ENCODE assay signal across 8 cellular contexts in genomic region chrX:12974797-12975669, GRCh38. TPM values are rescaled to one million over a fixed set of nuclear protein-coding genes. Genes with fewer than 3 reads are reported as not detected.
A peak's percentile ranks its signal among the peaks of the same experiment; 100 is the strongest.
DNase-seq lines count a peak whose midpoint lies in the region; ATAC-seq, FAIRE-seq and TF ChIP-seq lines count a peak whose summit lies in the region.

Gene TMSB4X (plus strand): TSS chrX:12975110.

- CTCF ChIA-PET in A549 (lab: Yijun Ruan, JAX) = interaction anchor here (1.2 to 1.8 kb wide), 7 partner anchors 16 to 513 kb away, joined by 3 to 7 read pairs (median 5); no protein-coding TSS in a partner anchor

- POLR2A ChIA-PET in A549 (lab: Yijun Ruan, JAX) = interaction anchor here (0.8 to 2.9 kb wide), 22 partner anchors 10 to 515 kb away, joined by 3 to 18 read pairs (median 5); no protein-coding TSS in a partner anchor

- 3% methylated on average over 40 of the region's 60 CpGs for WGBS in A549 (ENCODE audit: missing lambda C conversion rate)

- peak within 1 kb of the TSS; percentile 94 for H3K4me3 ChIP-seq in A549
- H3K4me3 ChIP-seq in coronary artery = peak within 1 kb of the TSS; percentile 84

- peak; percentile 83 to 84 for ATAC-seq in A549
- peak; percentile 50 for ATAC-seq in GM19023 (IDR thresholded peaks at IDR 0.05; ENCODE audit: unreplicated experiment)
- ATAC-seq in HG03378 (IDR thresholded peaks at IDR 0.05; ENCODE audit: unreplicated experiment) = peak; percentile 34

- peak within 1 kb of the TSS; percentile 91 for H3K4me2 ChIP-seq in A549

- H3K4me1 ChIP-seq in A549 = peaks cover 37% of the 10 kb centered on the region

- peak; percentile 69 to 93 for DNase-seq in A549 (ENCODE audit: low read depth in 1 of 2, low spot score in 1 of 2)
- peak; percentile 85 for DNase-seq in NCI-H748 treated with DMSO at 0.1 percent for 48 hours (lab: John Stamatoyannopoulos, UW)
- DNase-seq in activated CD4-positive, alpha-beta T cell treated with anti-CD3 and anti-CD28 coated beads, Interleukin-2, amount 50 U/mL, for 1 hour = peak; percentile 77
- peak; percentile 88 for DNase-seq in coronary artery (ENCODE audit: low spot score)
- peak; percentile 94 for DNase-seq in left kidney (ENCODE audit: low read depth, low spot score)
- peak; percentile 81 to 82 for DNase-seq in stimulated activated CD4-positive, alpha-beta T cell treated with anti-CD3 and anti-CD28 coated beads, Interleukin-2, amount 100 ng/mL, for 24 hours

- peak; percentile 99 for TF ChIP-seq POLR2A in A549 (IDR thresholded peaks at IDR 0.05; ENCODE audit: low read length)

- TF ChIP-seq EP300 in A549 (IDR thresholded peaks at IDR 0.05) = no peak

- no peaks in the 10 kb centered on the region for H3K9me3 ChIP-seq in A549

- TF ChIP-seq RAD21 in A549 (conservative IDR thresholded peaks at IDR 0.05 in 1 of 2, IDR thresholded peaks at IDR 0.05 in 1 of 2) = peak; percentile 4 to 31; a peak in 2 of 5 replicates

- no peak for FAIRE-seq in A549 (lab: Jason Lieb, UNC)

- TF ChIP-seq CTCF in A549 (IDR thresholded peaks at IDR 0.05) (no peak), coronary artery (IDR thresholded peaks at IDR 0.05) (no peak)

- H3K27ac ChIP-seq in A549 (peak within 1 kb of the TSS; percentile 97 to 99), coronary artery (peak within 1 kb of the TSS; percentile 92 to 98)

TF ChIP-seq in A549, 52 proteins besides CTCF, POLR2A, EP300 and RAD21 (continues in another document):
- TF ChIP-seq ATOH8 (CRISPR knock-in tag; IDR thresholded peaks at IDR 0.05; ENCODE audit: low read depth) (no peak), RCOR1 (IDR thresholded peaks at IDR 0.05; ENCODE audit: low read depth, low read length) (no peak), ZFP36 (IDR thresholded peaks at IDR 0.05; ENCODE audit: borderline replicate concordance, partially characterized antibody) (no peak), HDAC2 (IDR thresholded peaks at IDR 0.05) (no peak), RNF2 (IDR thresholded peaks at IDR 0.05; ENCODE audit: borderline replicate concordance, low read depth) (no peak), HOXA7 (CRISPR knock-in tag; IDR thresholded peaks at IDR 0.05) (no peak; the same call in none of the 2 replicates), E2F6 (IDR thresholded peaks at IDR 0.05; ENCODE audit: borderline replicate concordance, low read depth) (no peak), ZNF302 (CRISPR knock-in tag; IDR thresholded peaks at IDR 0.05) (no peak), BCL3 (IDR thresholded peaks at IDR 0.05) (peak; percentile 98; the same call in 2 of the 3 replicates), FOXS1 (CRISPR knock-in tag; IDR thresholded peaks at IDR 0.05) (no peak), MAFK (IDR thresholded peaks at IDR 0.05; ENCODE audit: partially characterized antibody) (no peak), CBX8 (IDR thresholded peaks at IDR 0.05) (no peak), FOSB (CRISPR knock-in tag; IDR thresholded peaks at IDR 0.05) (0 out of 2 replicates have a peak, but pooled peaks have one; percentile 31), KDM5A (IDR thresholded peaks at IDR 0.05) (no peak), PHF8 (IDR thresholded peaks at IDR 0.05; ENCODE audit: borderline replicate concordance, low read depth) (peak; percentile 77), GATA3 (IDR thresholded peaks at IDR 0.05; ENCODE audit: borderline replicate concordance) (no peak; the same call in 1 of the 2 replicates), BHLHE40 (IDR thresholded peaks at IDR 0.05; ENCODE audit: low read depth, low read length) (no peak), MAX (IDR thresholded peaks at IDR 0.05) (peak; percentile 37; the same call in 1 of the 2 replicates), USF2 (IDR thresholded peaks at IDR 0.05) (no peak), HES2 (IDR thresholded peaks at IDR 0.05) (no peak), KDM1A (IDR thresholded peaks at IDR 0.05; ENCODE audit: low read depth) (no peak), CHD2 (IDR thresholded peaks at IDR 0.05; ENCODE audit: low read length, partially characterized antibody) (peak; percentile 11), RFX5 (IDR thresholded peaks at IDR 0.05) (no peak), ESRRA (IDR thresholded peaks at IDR 0.05; ENCODE audit: borderline replicate concordance, low read length) (no peak), MAZ (IDR thresholded peaks at IDR 0.05; ENCODE audit: borderline replicate concordance, low read depth, low read length) (no peak), HOXB5 (CRISPR knock-in tag; IDR thresholded peaks at IDR 0.05) (no peak; the same call in 1 of the 2 replicates), ELK1 (IDR thresholded peaks at IDR 0.05; ENCODE audit: low read depth, low read length) (no peak), NFE2L2 (conservative IDR thresholded peaks at IDR 0.05; ENCODE audit: low read length) (no peak), NR3C1 (IDR thresholded peaks at IDR 0.05) (no peak), JUNB (IDR thresholded peaks at IDR 0.05) (no peak), PBX3 (IDR thresholded peaks at IDR 0.05) (peak; percentile 55; the same call in 1 of the 2 replicates), ZC3H11A (IDR thresholded peaks at IDR 0.05) (no peak), CEBPB (IDR thresholded peaks at IDR 0.05) (no peak; a peak in 1 of 4 replicates), POLR2AphosphoS2 (conservative IDR thresholded peaks at IDR 0.05; ENCODE audit: low read length) (no peak; the same call in 1 of the 2 replicates)

RNA-seq across cellular contexts. Expression of gene TMSB4X, which starts in this region (rescaled TPM):
- polyA plus RNA-seq in A549 (2011; rRNA removed) (3,130 and 3,742 TPM in 2 replicates), A549 (2017; fragmentation: RNase III; extraction: RNeasy Plus Mini Kit Qiagen cat#74134 plus additional on column Dnase treatment) (6,622 to 7,955 TPM (median 7,447 TPM) in 3 replicates)
- polyA plus RNA-seq in A549 (2012; cell fraction: cytosol; rRNA removed) = 3,096 and 3,118 TPM in 2 replicates
- polyA plus RNA-seq in A549 (2012; cell fraction: nucleus; rRNA removed) = 460 and 1,554 TPM in 2 replicates
- 852 and 1,226 TPM in 2 replicates for polyA minus RNA-seq in A549 (2011; rRNA and poly(A)+ RNA removed)

Comparison
In these comparisons a context has a peak if more than half of its experiments do, and no peak if none do; other contexts are left out.
1. Peak in every context shown above with its lines: DNase-seq, ATAC-seq, H3K4me3 ChIP-seq and H3K27ac ChIP-seq.